In genomic region chr9:14400658-14400995, GRCh38 we compare ENCODE assay signal across 8 cellular contexts.
DNase-seq lines count a peak whose midpoint lies in the region; ATAC-seq and TF ChIP-seq lines count a peak whose summit lies in the region.

No MANE protein-coding gene starts in this region.

- H3K4me2 ChIP-seq in Loucy (ENCODE audit: low read depth, low read length, poor library complexity, severe bottlenecking), result no peak overlapping the region

- TF ChIP-seq CTCF in AG04450 (IDR thresholded peaks at IDR 0.05; ENCODE audit: low read depth, low read length) (peak; percentile 53), Loucy (conservative IDR thresholded peaks at IDR 0.05; ENCODE audit: low read length) (peak; percentile 34), VCaP (conservative IDR thresholded peaks at IDR 0.05) (peak; percentile 74), heart left ventricle (IDR thresholded peaks at IDR 0.05) (peak; percentile 12 to 78 (median 67))

- no peak for TF ChIP-seq POLR2A in heart left ventricle (IDR thresholded peaks at IDR 0.05)

- no peak overlapping the region for H3K27ac ChIP-seq in AG04450 (ENCODE audit: low read depth, low read length)
- H3K27ac ChIP-seq in VCaP, result peak overlapping the region; percentile 29
- H3K27ac ChIP-seq in heart left ventricle, result peak overlapping the region in 3 of 12 donors; percentile 5 to 24 (median 16)

- no peak overlapping the region for H2AFZ ChIP-seq in Loucy (ENCODE audit: low read length)

- peaks cover 53% of the 10 kb centered on the region for H3K27me3 ChIP-seq in AG04450 (ENCODE audit: control insufficient read depth, insufficient read depth, low read length)
- H3K27me3 ChIP-seq in Loucy (ENCODE audit: insufficient read depth, low read length, poor library complexity, severe bottlenecking), result no peaks in the 10 kb centered on the region
- no peaks in the 10 kb centered on the region for H3K27me3 ChIP-seq in heart left ventricle

- H3F3A ChIP-seq in Loucy (ENCODE audit: low read depth), result no peaks in the 10 kb centered on the region

- POLR2A ChIA-PET in AG04450 (lab: Yijun Ruan, JAX), result interaction anchor here (1.8 kb wide), 1 partner anchor 15 kb away, joined by 6 read pairs; no protein-coding TSS in a partner anchor

- H3K36me3 ChIP-seq in Loucy (ENCODE audit: insufficient read depth, low read length) (no peaks in the 10 kb centered on the region), heart left ventricle (no peaks in the 10 kb centered on the region)

- no peaks in the 10 kb centered on the region for H3K9me2 ChIP-seq in Loucy (replicated peaks; ENCODE audit: low read depth, low read length)

- CTCF ChIA-PET in AG04450 (lab: Charles Lee), result interaction anchor here (0.7 to 2.1 kb wide), 10 partner anchors 13 to 1049 kb away, joined by 3 to 21 read pairs (median 3); no protein-coding TSS in a partner anchor

- peak; percentile 43 to 90 (median 86) for ATAC-seq in heart left ventricle
- ATAC-seq in sciatic nerve, result peak; percentile 95

- no peak overlapping the region for H3K4me3 ChIP-seq in AG04450 (ENCODE audit: low read depth, low read length)
- H3K4me3 ChIP-seq in Loucy (ENCODE audit: low read length, poor library complexity, severe bottlenecking), result no peak overlapping the region
- H3K4me3 ChIP-seq in heart left ventricle, result peak overlapping the region in 8 of 12 donors; percentile 8 to 38 (median 20)

- H3K4me1 ChIP-seq in Loucy (ENCODE audit: insufficient read depth, low read length, poor library complexity, severe bottlenecking), result no peaks in the 10 kb centered on the region
- peaks cover 0 to 22% (median 7%) of the 10 kb centered on the region in 12 donors for H3K4me1 ChIP-seq in heart left ventricle

- no peaks in the 10 kb centered on the region for H4K20me1 ChIP-seq in Loucy (ENCODE audit: insufficient read depth, low read length, poor library complexity, severe bottlenecking)

- no peak overlapping the region for H3K9ac ChIP-seq in Loucy (ENCODE audit: low read depth, low read length, poor library complexity, severe bottlenecking)

- WGBS in heart left ventricle, 4 donors, result 27 to 50% (median 38%) methylated on average over 6 of the region's 6 CpGs

- DNase-seq in AG04450 (ENCODE audit: low read depth, low spot score), result peak; percentile 34
- peak in 4 of 5 donors; percentile 41 to 62 (median 50) for DNase-seq in heart left ventricle
- peak; percentile 59 for DNase-seq in sciatic nerve (ENCODE audit: low spot score)
- DNase-seq in NCI-H187 treated with DMSO at 0.1 percent for 48 hours (lab: John Stamatoyannopoulos, UW), result no peak
- DNase-seq in AML-193 (lab: John Stamatoyannopoulos, UW), result no peak
- DNase-seq in GOT3 (lab: John Stamatoyannopoulos, UW), result no peak

- intact Hi-C loops in heart left ventricle (cut with DNase I), result loop anchor here in 9 of 10 donors (2.0 to 10.0 kb wide), 7 partner anchors 972 to 1048 kb away; no protein-coding TSS in a partner anchor
- intact Hi-C loops in sciatic nerve (cut with DNase I), result no loop called here

- H3K9me3 ChIP-seq in AG04450 (ENCODE audit: control insufficient read depth, insufficient read depth, low read length) (no peaks in the 10 kb centered on the region), Loucy (ENCODE audit: insufficient read depth, low read depth, low read length) (no peaks in the 10 kb centered on the region), heart left ventricle (peaks cover 0 to 3% (median 0%) of the 10 kb centered on the region in 12 donors)

- no peaks in the 10 kb centered on the region for H3K79me2 ChIP-seq in Loucy (ENCODE audit: insufficient read depth, low read length)

Comparison
In these comparisons a context has a peak if more than half of its experiments do, and no peak if none do; other contexts are left out.
1. DNase-seq: peak in AG04450 (single experiment), heart left ventricle (4 of 5) and sciatic nerve (single experiment); none in NCI-H187 treated with DMSO at 0.1 percent for 48 hours (single experiment), AML-193 (0 of 2) and GOT3 (single experiment).
2. H3K4me3 ChIP-seq: peak in heart left ventricle (8 of 12); none in AG04450 (single experiment) and Loucy (single experiment).
3. Peak in every context shown above with its lines, with median percentiles within 50 percentile points of each other: CTCF ChIP-seq.